Comparison of ENCODE assay signal across 8 cellular contexts in the genomic region with DNA sequence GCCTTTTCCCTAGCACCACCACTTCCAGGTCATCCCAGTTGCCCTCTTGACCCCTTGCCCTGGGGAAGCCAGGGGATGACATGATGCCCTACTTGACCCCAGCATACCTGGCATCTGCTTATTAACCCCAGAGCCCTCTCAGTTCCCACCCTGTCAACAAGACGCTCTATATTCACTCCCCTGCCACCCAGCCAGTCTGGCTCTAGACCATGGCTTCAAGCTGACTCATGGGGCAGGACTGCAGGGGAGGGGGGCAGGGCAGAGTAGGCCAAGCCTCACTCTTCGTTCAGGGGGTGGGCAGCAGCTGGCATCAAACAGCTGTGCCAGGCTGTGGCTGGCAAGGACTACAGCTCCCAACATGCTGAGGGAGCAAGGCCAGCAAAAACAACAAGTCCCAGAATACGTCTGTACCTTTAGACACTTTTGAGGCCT. TPM values are rescaled to one million over a fixed set of nuclear protein-coding genes. Genes with fewer than 3 reads are reported as not detected.
DNase-seq lines count a peak whose midpoint lies in the region; ATAC-seq and TF ChIP-seq lines count a peak whose summit lies in the region.

No MANE protein-coding gene starts in this region.

- ATAC-seq in PC-3 (peak; percentile 7; the same call in 1 of the 2 replicates), GM18502 (IDR thresholded peaks at IDR 0.05; ENCODE audit: poor library complexity, unreplicated experiment) (no peak)

- H3K4me3 ChIP-seq in PC-3 (ENCODE audit: low read length) (peak overlapping the region; percentile 82), neural cell (ENCODE audit: low read length) (peak overlapping the region; percentile 97)

- H2AFZ ChIP-seq in PC-3 (ENCODE audit: low read length) = no peak overlapping the region
- no peak overlapping the region for H2AFZ ChIP-seq in neural cell (ENCODE audit: low read depth, low read length)

- TF ChIP-seq RAD21 in neural cell (conservative IDR thresholded peaks at IDR 0.05) = no peak

- no peaks in the 10 kb centered on the region for H3K36me3 ChIP-seq in PC-3 (ENCODE audit: low read depth, low read length)
- H3K36me3 ChIP-seq in neural cell (ENCODE audit: insufficient read depth, low read length) = no peaks in the 10 kb centered on the region

- CTCF ChIA-PET in PC-3 (lab: Charles Lee) = interaction anchor here (0.5 kb wide), 1 partner anchor 40 kb away, joined by 11 read pairs; no protein-coding TSS in a partner anchor

- H3K9me2 ChIP-seq in PC-3 (replicated peaks; ENCODE audit: low read length) (no peaks in the 10 kb centered on the region), neural cell (ENCODE audit: insufficient read depth, low read length) (no peaks in the 10 kb centered on the region)

- H3K79me2 ChIP-seq in PC-3 (ENCODE audit: low read length) = no peaks in the 10 kb centered on the region
- H3K79me2 ChIP-seq in neural cell (replicated peaks; ENCODE audit: insufficient read depth, low read length) = peaks cover 45% of the 10 kb centered on the region

- H4K20me1 ChIP-seq in PC-3 (ENCODE audit: low read length) = no peaks in the 10 kb centered on the region
- H4K20me1 ChIP-seq in neural cell (ENCODE audit: insufficient read depth) = no peaks in the 10 kb centered on the region

- no peak for TF ChIP-seq EP300 in neural cell (conservative IDR thresholded peaks at IDR 0.05; ENCODE audit: poor library complexity, severe bottlenecking)

- H3K27me3 ChIP-seq in PC-3 (ENCODE audit: low read length) (no peaks in the 10 kb centered on the region), neural cell (ENCODE audit: insufficient read depth, low read depth, low read length) (no peaks in the 10 kb centered on the region)

- H3K27ac ChIP-seq in PC-3 (ENCODE audit: low read length) (no peak overlapping the region), epithelial cell of prostate (peak overlapping the region; percentile 99), neural cell (ENCODE audit: low read length) (no peak overlapping the region)

- H3K4me2 ChIP-seq in PC-3 (ENCODE audit: low read length) = peak overlapping the region; percentile 94
- H3K4me2 ChIP-seq in neural cell (ENCODE audit: low read length) = peak overlapping the region; percentile 98

- DNase-seq in DMS 273 (lab: John Stamatoyannopoulos, UW; ENCODE audit: unreplicated experiment) (peak; percentile 86), PC-3 (peak; percentile 56), epithelial cell of prostate (ENCODE audit: low read depth, low spot score) (no peak), COR-L47 (lab: John Stamatoyannopoulos, UW) (no peak), NCI-H146 treated with DMSO at 0.1 percent for 48 hours (lab: John Stamatoyannopoulos, UW; ENCODE audit: unreplicated experiment) (no peak)
- DNase-seq in stimulated activated CD4-positive, alpha-beta T cell treated with anti-CD3 and anti-CD28 coated beads, Interleukin-12 subunit alpha, Interleukin-12 subunit beta, amount 100 ng/mL, for 4 hours = no peak

- intact Hi-C loops in PC-3 (cut with micrococcal nuclease) = no loop called here

- no peak for TF ChIP-seq CTCF in PC-3 (conservative IDR thresholded peaks at IDR 0.05; ENCODE audit: low read depth, low read length)
- TF ChIP-seq CTCF in neural cell (IDR thresholded peaks at IDR 0.05; ENCODE audit: poor library complexity, severe bottlenecking) = no peak

- no TSS peak for BruUV-seq in PC-3 (replicated peaks; lab: Mats Ljungman, UMichigan)

- POLR2A ChIA-PET in PC-3 (lab: Charles Lee; ENCODE audit: unreplicated experiment) = interaction anchor here (0.6 kb wide), 1 partner anchor 51 kb away, joined by 7 read pairs; no protein-coding TSS in a partner anchor

- no peaks in the 10 kb centered on the region for H3K9me3 ChIP-seq in PC-3 (ENCODE audit: low read length)
- no peaks in the 10 kb centered on the region for H3K9me3 ChIP-seq in neural cell (ENCODE audit: low read length)

- H3K4me1 ChIP-seq in PC-3 (ENCODE audit: insufficient read depth, low read length) = peaks cover 43% of the 10 kb centered on the region

- H3F3A ChIP-seq in PC-3 (ENCODE audit: low read length, unreplicated experiment) (no peaks in the 10 kb centered on the region), neural cell (ENCODE audit: insufficient read depth, low read length, poor library complexity, severe bottlenecking) (peaks cover 6% of the 10 kb centered on the region)

- H3K9ac ChIP-seq in PC-3 (ENCODE audit: low read length) (no peak overlapping the region), neural cell (ENCODE audit: low read length) (peak overlapping the region; percentile 95)

TF ChIP-seq in neural cell, 6 proteins besides CTCF, POLR2A, EP300 and RAD21:
- TF ChIP-seq EZH2 (IDR thresholded peaks at IDR 0.05; ENCODE audit: borderline replicate concordance, insufficient read depth, low read length, poor library complexity, severe bottlenecking) (no peak), TAF1 (IDR thresholded peaks at IDR 0.05; ENCODE audit: low read depth) (no peak), MXI1 (conservative IDR thresholded peaks at IDR 0.05; ENCODE audit: poor library complexity, severe bottlenecking) (no peak), POLR2AphosphoS5 (IDR thresholded peaks at IDR 0.05) (no peak), SMC3 (conservative IDR thresholded peaks at IDR 0.05; ENCODE audit: poor library complexity) (no peak)
- TF ChIP-seq, protein P1, sequence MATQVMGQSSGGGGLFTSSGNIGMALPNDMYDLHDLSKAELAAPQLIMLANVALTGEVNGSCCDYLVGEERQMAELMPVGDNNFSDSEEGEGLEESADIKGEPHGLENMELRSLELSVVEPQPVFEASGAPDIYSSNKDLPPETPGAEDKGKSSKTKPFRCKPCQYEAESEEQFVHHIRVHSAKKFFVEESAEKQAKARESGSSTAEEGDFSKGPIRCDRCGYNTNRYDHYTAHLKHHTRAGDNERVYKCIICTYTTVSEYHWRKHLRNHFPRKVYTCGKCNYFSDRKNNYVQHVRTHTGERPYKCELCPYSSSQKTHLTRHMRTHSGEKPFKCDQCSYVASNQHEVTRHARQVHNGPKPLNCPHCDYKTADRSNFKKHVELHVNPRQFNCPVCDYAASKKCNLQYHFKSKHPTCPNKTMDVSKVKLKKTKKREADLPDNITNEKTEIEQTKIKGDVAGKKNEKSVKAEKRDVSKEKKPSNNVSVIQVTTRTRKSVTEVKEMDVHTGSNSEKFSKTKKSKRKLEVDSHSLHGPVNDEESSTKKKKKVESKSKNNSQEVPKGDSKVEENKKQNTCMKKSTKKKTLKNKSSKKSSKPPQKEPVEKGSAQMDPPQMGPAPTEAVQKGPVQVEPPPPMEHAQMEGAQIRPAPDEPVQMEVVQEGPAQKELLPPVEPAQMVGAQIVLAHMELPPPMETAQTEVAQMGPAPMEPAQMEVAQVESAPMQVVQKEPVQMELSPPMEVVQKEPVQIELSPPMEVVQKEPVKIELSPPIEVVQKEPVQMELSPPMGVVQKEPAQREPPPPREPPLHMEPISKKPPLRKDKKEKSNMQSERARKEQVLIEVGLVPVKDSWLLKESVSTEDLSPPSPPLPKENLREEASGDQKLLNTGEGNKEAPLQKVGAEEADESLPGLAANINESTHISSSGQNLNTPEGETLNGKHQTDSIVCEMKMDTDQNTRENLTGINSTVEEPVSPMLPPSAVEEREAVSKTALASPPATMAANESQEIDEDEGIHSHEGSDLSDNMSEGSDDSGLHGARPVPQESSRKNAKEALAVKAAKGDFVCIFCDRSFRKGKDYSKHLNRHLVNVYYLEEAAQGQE (IDR thresholded peaks at IDR 0.05; ENCODE audit: borderline replicate concordance) = no peak
TF ChIP-seq in neural cell: peak in this region for 0.

RNA-seq across cellular contexts. Expression of gene ATOSB, which starts 5.3 kb away (rescaled TPM):
- total RNA-seq in PC-3 (2014; rRNA removed) = 9.2 and 10.2 TPM in 2 replicates
- 28.9 and 34.1 TPM in 2 replicates for polyA plus RNA-seq in neural cell
- polyA minus RNA-seq in neural cell = 21.2 and 23.7 TPM in 2 replicates

RNA-seq across cellular contexts. Expression of gene STOML2, which starts 7.4 kb away (rescaled TPM):
- total RNA-seq in PC-3 (2014; rRNA removed) = 161 and 175 TPM in 2 replicates
- polyA plus RNA-seq in neural cell = 98.3 and 98.5 TPM in 2 replicates
- polyA minus RNA-seq in neural cell = 41.6 and 47.2 TPM in 2 replicates

RNA-seq across cellular contexts. Expression of gene PIGO, which starts 14.0 kb away (rescaled TPM):
- 18.2 and 19.9 TPM in 2 replicates for total RNA-seq in PC-3 (2014; rRNA removed)
- polyA plus RNA-seq in neural cell = 7.9 and 8.5 TPM in 2 replicates
- 9.5 and 10.2 TPM in 2 replicates for polyA minus RNA-seq in neural cell

RNA-seq across cellular contexts. Expression of gene FANCG, which starts 30.6 kb away (rescaled TPM):
- 32.6 and 44.8 TPM in 2 replicates for total RNA-seq in PC-3 (2014; rRNA removed)
- 56.0 and 70.8 TPM in 2 replicates for polyA plus RNA-seq in neural cell
- 32.9 and 42.6 TPM in 2 replicates for polyA minus RNA-seq in neural cell

RNA-seq across cellular contexts. Expression of gene VCP, which starts 37.9 kb away (rescaled TPM):
- total RNA-seq in PC-3 (2014; rRNA removed) = 324 and 343 TPM in 2 replicates
- polyA plus RNA-seq in neural cell = 139 and 157 TPM in 2 replicates
- 226 and 254 TPM in 2 replicates for polyA minus RNA-seq in neural cell

Comparison
In these comparisons a context has a peak if more than half of its experiments do, and no peak if none do; other contexts are left out.
1. DNase-seq: peak in DMS 273 (single experiment) and PC-3 (single experiment); none in epithelial cell of prostate (single experiment), COR-L47 (single experiment), stimulated activated CD4-positive, alpha-beta T cell treated with anti-CD3 and anti-CD28 coated beads, Interleukin-12 subunit alpha, Interleukin-12 subunit beta, amount 100 ng/mL, for 4 hours (single experiment) and NCI-H146 treated with DMSO at 0.1 percent for 48 hours (single experiment).